In the genomic region with DNA sequence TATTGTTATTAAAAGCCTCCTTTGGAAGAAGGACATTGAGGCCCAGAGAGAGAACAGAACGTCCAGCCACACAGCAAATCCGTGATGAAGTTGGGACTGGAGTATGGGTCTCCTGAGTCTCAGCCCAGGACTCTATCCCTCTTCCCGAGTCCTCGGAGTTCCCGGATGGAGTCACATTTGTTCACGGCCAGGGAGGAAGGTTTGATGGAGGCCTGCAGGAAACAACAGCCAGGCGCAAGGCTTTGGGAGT, we compare ENCODE assay signal across 1 cellular context.
TF ChIP-seq lines count a peak whose summit lies in the region.

No MANE protein-coding gene starts in this region.

TF ChIP-seq in WTC11, 78 proteins besides CTCF, POLR2A, EP300 and RAD21 (continued from another document):
- TF ChIP-seq FOXK1 (CRISPR knock-in tag; IDR thresholded peaks at IDR 0.05) = no peak
